ENCODE assay signal across 10 cellular contexts in the genomic region with DNA sequence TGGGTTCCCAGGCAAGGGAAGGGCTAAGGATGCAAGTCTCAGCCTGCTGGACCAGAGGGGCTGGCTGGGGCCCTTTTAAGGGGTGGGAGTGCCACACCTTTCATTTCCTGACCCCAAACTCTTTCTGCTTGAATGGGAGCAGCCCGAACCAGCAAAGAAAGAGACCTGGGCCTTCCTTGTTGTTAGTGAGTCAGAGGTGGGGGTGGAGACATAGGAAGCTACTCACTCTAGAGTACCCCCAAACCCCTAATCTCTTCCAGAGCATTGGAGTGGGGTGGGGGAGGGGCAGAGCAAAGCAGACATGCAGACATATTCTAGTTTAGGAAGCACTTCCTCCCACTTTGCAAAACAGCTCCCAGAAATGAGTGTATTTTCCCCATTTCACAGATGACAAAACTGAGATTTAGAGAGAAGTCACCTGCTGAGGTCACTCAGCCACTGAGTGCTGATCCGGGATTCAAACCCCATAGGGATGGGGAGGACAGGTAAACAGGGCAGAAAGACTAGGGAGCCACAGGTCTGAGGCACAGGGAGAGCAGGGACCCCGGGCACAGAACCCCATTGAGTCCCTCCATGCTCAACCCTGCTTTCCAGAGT. TPM values are rescaled to one million over a fixed set of nuclear protein-coding genes. Genes with fewer than 3 reads are reported as not detected.
DNase-seq lines count a peak whose midpoint lies in the region; ATAC-seq and TF ChIP-seq lines count a peak whose summit lies in the region.
"Had no signal": no experiment of that assay in that cellular context is flagged by ENCODE, and none has a peak within 500 bp of the region (broad histone marks: within the 10 kb centered on the region; RNA-seq: fewer than 3 reads in every experiment).

No MANE protein-coding gene starts in this region.

- WGBS in aorta, 2 donors: 82% methylated on average over 3 of the region's 3 CpGs

- peaks cover 51% of the 10 kb centered on the region for H3K4me1 ChIP-seq in CD8-positive, alpha-beta memory T cell (ENCODE audit: insufficient read depth, low read length)
- peaks cover 37 to 54% of the 10 kb centered on the region in 2 donors for H3K4me1 ChIP-seq in naive thymus-derived CD4-positive, alpha-beta T cell (ENCODE audit: control insufficient read depth in 2 of 2, insufficient read depth in 2 of 2, low read length in 2 of 2)
- no peaks in the 10 kb centered on the region for H3K4me1 ChIP-seq in aorta (ENCODE audit: control insufficient read depth in 1 of 2, insufficient read depth in 2 of 2, low read length in 2 of 2)

- peak overlapping the region in 2 of 7 donors; percentile 29 to 38 for H3K4me3 Mint-ChIP-seq in CD8-positive, alpha-beta memory T cell
- H3K4me3 Mint-ChIP-seq in HFFc6: no peak overlapping the region; the same call in 1 of the 2 replicates
- H3K4me3 Mint-ChIP-seq in activated T-helper 1 cell treated with anti-CD3 and anti-CD28 coated beads, Interleukin-12 subunit alpha, Interleukin-12 subunit beta, Interleukin-2, Interleukin-4 antibody, amounts not matched to agents 30 ng/mL and 10 ng/mL and 1 ng/mL, durations not matched to agents 14 hours and 24 hours and 36 hours: no peak overlapping the region
- H3K4me3 Mint-ChIP-seq in naive thymus-derived CD4-positive, alpha-beta T cell: peak overlapping the region in 7 of 10 donors; percentile 18 to 68 (median 63)
- H3K4me3 Mint-ChIP-seq: naive B cell had no signal

- no peaks in the 10 kb centered on the region for H3K36me3 ChIP-seq in CD8-positive, alpha-beta memory T cell (ENCODE audit: insufficient read depth, low read length)
- no peaks in the 10 kb centered on the region for H3K36me3 ChIP-seq in naive thymus-derived CD4-positive, alpha-beta T cell (ENCODE audit: control insufficient read depth in 2 of 3, insufficient read depth in 3 of 3, low read length in 3 of 3)
- no peaks in the 10 kb centered on the region for H3K36me3 ChIP-seq in aorta (ENCODE audit: control insufficient read depth in 1 of 2, insufficient read depth in 2 of 2, low read length in 1 of 2)

- peak overlapping the region; percentile 32 to 95 (median 82) for H3K27ac Mint-ChIP-seq in CD8-positive, alpha-beta memory T cell
- H3K27ac Mint-ChIP-seq in HFFc6: peak overlapping the region; percentile 81
- peak overlapping the region; percentile 31 for H3K27ac Mint-ChIP-seq in activated T-helper 1 cell treated with anti-CD3 and anti-CD28 coated beads, Interleukin-12 subunit alpha, Interleukin-12 subunit beta, Interleukin-2, Interleukin-4 antibody, amounts not matched to agents 30 ng/mL and 10 ng/mL and 1 ng/mL, durations not matched to agents 14 hours and 24 hours and 36 hours
- H3K27ac Mint-ChIP-seq in naive thymus-derived CD4-positive, alpha-beta T cell: peak overlapping the region; percentile 59 to 95 (median 83)

- POLR2A ChIA-PET in CD8-positive, alpha-beta memory T cell (lab: Charles Lee): interaction anchor here (0.5 to 1.1 kb wide), 8 partner anchors 9 to 571 kb away, joined by 3 to 7 read pairs (median 4); partner anchors contain the start of gene NOL6
- POLR2A ChIA-PET in naive thymus-derived CD4-positive, alpha-beta T cell (lab: Charles Lee): interaction anchor here (0.9 to 2.8 kb wide), 9 partner anchors 9 to 163 kb away, joined by 3 to 11 read pairs (median 5); partner anchors contain the start of genes NFX1 and NOL6

- CTCF ChIA-PET in CD8-positive, alpha-beta memory T cell (lab: Charles Lee): interaction anchor here (0.7 to 10.6 kb wide), 20 partner anchors 9 to 163 kb away, joined by 3 to 202 read pairs (median 5); partner anchors contain the start of genes NFX1 and NOL6
- CTCF ChIA-PET in naive thymus-derived CD4-positive, alpha-beta T cell (lab: Charles Lee): interaction anchor here (0.5 to 8.5 kb wide), 15 partner anchors 7 to 323 kb away, joined by 3 to 134 read pairs (median 3); partner anchors contain the start of genes AQP7 and NOL6

- no peak overlapping the region for H3K27ac ChIP-seq in CD8-positive, alpha-beta memory T cell (ENCODE audit: low read depth, low read length)
- peak overlapping the region; percentile 37 for H3K27ac ChIP-seq in naive thymus-derived CD4-positive, alpha-beta T cell (ENCODE audit: low read depth, low read length)
- H3K27ac ChIP-seq in aorta (ENCODE audit: low read depth in 1 of 2, low read length in 2 of 2): no peak overlapping the region

- H3K4me1 Mint-ChIP-seq in CD8-positive, alpha-beta memory T cell: peaks cover 47 to 63% (median 49%) of the 10 kb centered on the region in 3 donors
- peaks cover 17% of the 10 kb centered on the region for H3K4me1 Mint-ChIP-seq in HFFc6 (ENCODE audit: low read depth)
- peaks cover 50% of the 10 kb centered on the region for H3K4me1 Mint-ChIP-seq in activated T-helper 1 cell treated with anti-CD3 and anti-CD28 coated beads, Interleukin-12 subunit alpha, Interleukin-12 subunit beta, Interleukin-2, Interleukin-4 antibody, amounts not matched to agents 30 ng/mL and 10 ng/mL and 1 ng/mL, durations not matched to agents 14 hours and 24 hours and 36 hours (ENCODE audit: low read depth)
- peaks cover 41 to 62% (median 55%) of the 10 kb centered on the region in 7 donors for H3K4me1 Mint-ChIP-seq in naive thymus-derived CD4-positive, alpha-beta T cell

- in situ Hi-C loops in GM13976 (cut with MboI; ENCODE audit: low sequenced_read_pairs, unreplicated experiment): no loop called here

- H3K9me3 Mint-ChIP-seq in CD8-positive, alpha-beta memory T cell: no peaks in the 10 kb centered on the region
- no peaks in the 10 kb centered on the region for H3K9me3 Mint-ChIP-seq in HFFc6
- no peaks in the 10 kb centered on the region for H3K9me3 Mint-ChIP-seq in activated T-helper 1 cell treated with anti-CD3 and anti-CD28 coated beads, Interleukin-12 subunit alpha, Interleukin-12 subunit beta, Interleukin-2, Interleukin-4 antibody, amounts not matched to agents 30 ng/mL and 10 ng/mL and 1 ng/mL, durations not matched to agents 14 hours and 24 hours and 36 hours
- H3K9me3 Mint-ChIP-seq in naive thymus-derived CD4-positive, alpha-beta T cell: no peaks in the 10 kb centered on the region
- H3K9me3 Mint-ChIP-seq: naive B cell had no signal

- ATAC-seq in naive thymus-derived CD4-positive, alpha-beta T cell: no peak
- ATAC-seq in GM19455 (IDR thresholded peaks at IDR 0.05; ENCODE audit: unreplicated experiment) (no peak), aorta (ENCODE audit: low FRiP score) (no peak)

- no peak for DNase-seq in CD8-positive, alpha-beta memory T cell
- DNase-seq in HFFc6 (no peak), GM13976 (ENCODE audit: low spot score) (no peak), aorta (no peak), NCI-H345 treated with DMSO at 0.1 percent for 48 hours (lab: John Stamatoyannopoulos, UW; ENCODE audit: unreplicated experiment) (no peak)
- no peak for DNase-seq in activated T-helper 1 cell treated with anti-CD3 and anti-CD28 coated beads, Interleukin-12 subunit alpha, Interleukin-12 subunit beta, Interleukin-2, Interleukin-4 antibody, amounts not matched to agents 30 ng/mL and 10 ng/mL and 1 ng/mL, durations not matched to agents 14 hours and 24 hours and 36 hours (ENCODE audit: low spot score)
- DNase-seq in naive thymus-derived CD4-positive, alpha-beta T cell: no peak
- DNase-seq: naive B cell, NCI-H1436 treated with DMSO at 0.1 percent for 48 hours had no signal

- H3K4me3 ChIP-seq in CD8-positive, alpha-beta memory T cell (ENCODE audit: low read length): no peak overlapping the region
- no peak overlapping the region for H3K4me3 ChIP-seq in naive thymus-derived CD4-positive, alpha-beta T cell (ENCODE audit: low read length)
- H3K4me3 ChIP-seq in aorta (ENCODE audit: low read length in 2 of 2): no peak overlapping the region

- no peaks in the 10 kb centered on the region for H3K27me3 Mint-ChIP-seq in CD8-positive, alpha-beta memory T cell
- H3K27me3 Mint-ChIP-seq in HFFc6 (ENCODE audit: insufficient read depth): no peaks in the 10 kb centered on the region; the same call in 1 of the 2 replicates
- no peaks in the 10 kb centered on the region for H3K27me3 Mint-ChIP-seq in activated T-helper 1 cell treated with anti-CD3 and anti-CD28 coated beads, Interleukin-12 subunit alpha, Interleukin-12 subunit beta, Interleukin-2, Interleukin-4 antibody, amounts not matched to agents 30 ng/mL and 10 ng/mL and 1 ng/mL, durations not matched to agents 14 hours and 24 hours and 36 hours (ENCODE audit: insufficient read depth)
- no peaks in the 10 kb centered on the region for H3K27me3 Mint-ChIP-seq in naive thymus-derived CD4-positive, alpha-beta T cell

- no peaks in the 10 kb centered on the region for H3K36me3 Mint-ChIP-seq in CD8-positive, alpha-beta memory T cell
- no peaks in the 10 kb centered on the region for H3K36me3 Mint-ChIP-seq in HFFc6 (ENCODE audit: low read depth)
- H3K36me3 Mint-ChIP-seq in activated T-helper 1 cell treated with anti-CD3 and anti-CD28 coated beads, Interleukin-12 subunit alpha, Interleukin-12 subunit beta, Interleukin-2, Interleukin-4 antibody, amounts not matched to agents 30 ng/mL and 10 ng/mL and 1 ng/mL, durations not matched to agents 14 hours and 24 hours and 36 hours (ENCODE audit: low read depth): no peaks in the 10 kb centered on the region
- H3K36me3 Mint-ChIP-seq in naive thymus-derived CD4-positive, alpha-beta T cell: peaks cover 0 to 4% (median 0%) of the 10 kb centered on the region in 5 donors
- H3K36me3 Mint-ChIP-seq: naive B cell had no signal

- H3K9me3 ChIP-seq in CD8-positive, alpha-beta memory T cell (ENCODE audit: low read length): no peaks in the 10 kb centered on the region
- no peaks in the 10 kb centered on the region for H3K9me3 ChIP-seq in naive thymus-derived CD4-positive, alpha-beta T cell (ENCODE audit: control insufficient read depth in 2 of 3, low read length in 3 of 3)
- no peaks in the 10 kb centered on the region for H3K9me3 ChIP-seq in aorta (ENCODE audit: control insufficient read depth, low read length)

- H3K27me3 ChIP-seq in CD8-positive, alpha-beta memory T cell (ENCODE audit: insufficient read depth, low read length, poor library complexity, severe bottlenecking): no peaks in the 10 kb centered on the region
- H3K27me3 ChIP-seq in naive thymus-derived CD4-positive, alpha-beta T cell (ENCODE audit: control insufficient read depth in 2 of 2, insufficient read depth in 2 of 2, low read length in 2 of 2): no peaks in the 10 kb centered on the region
- no peaks in the 10 kb centered on the region for H3K27me3 ChIP-seq in aorta (ENCODE audit: control insufficient read depth in 1 of 2, insufficient read depth in 2 of 2, low read length in 1 of 2)

- intact Hi-C loops in activated T-helper 1 cell treated with anti-CD3 and anti-CD28 coated beads, Interleukin-12 subunit alpha, Interleukin-12 subunit beta, Interleukin-2, Interleukin-4 antibody, amounts not matched to agents 30 ng/mL and 10 ng/mL and 1 ng/mL, durations not matched to agents 14 hours and 24 hours and 36 hours (cut with micrococcal nuclease): loop anchor here (2.0 kb wide), 1 partner anchor 51 kb away; the partner anchor contains the start of gene AQP7
- intact Hi-C loops in naive thymus-derived CD4-positive, alpha-beta T cell (cut with micrococcal nuclease): no loop called here
- intact Hi-C loops in aorta (cut with DNase I): no loop called here

- no peak for TF ChIP-seq CTCF in HFFc6 (IDR thresholded peaks at IDR 0.05)
- no peak for TF ChIP-seq CTCF in GM13976 (IDR thresholded peaks at IDR 0.05; ENCODE audit: borderline replicate concordance, control extremely low read depth, extremely low read depth, insufficient read depth, missing control alignments)

RNA-seq across cellular contexts. Expression of gene AQP3, which starts 6.0 kb away (rescaled TPM):
- total RNA-seq in CD8-positive, alpha-beta memory T cell: 1 to 10 TPM; 8.7 to 9.3 TPM
- polyA plus RNA-seq in CD8-positive, alpha-beta memory T cell: 183 TPM
- total RNA-seq in HFFc6 (2021; fragmentation: NEBNext Ultra II Directional; extraction: Animal tissue kit (Norgen Biotek cat#: 25700)): under 1 TPM; 0.28 to 0.81 (median 0.53) TPM
- total RNA-seq in activated T-helper 1 cell treated with anti-CD3 and anti-CD28 coated beads, Interleukin-12 subunit alpha, Interleukin-12 subunit beta, Interleukin-2, Interleukin-4 antibody, amounts not matched to agents 30 ng/mL and 10 ng/mL and 1 ng/mL, durations not matched to agents 14 hours and 24 hours and 36 hours: 3.4 and 6.1 TPM in 2 replicates
- 100 to 1,000 TPM in 3 of 5 experiments, 10 to 100 TPM in 2; 53.3 to 173 (median 110) TPM for total RNA-seq in naive thymus-derived CD4-positive, alpha-beta T cell
- 100 to 1,000 TPM; 178 to 252 TPM for polyA plus RNA-seq in naive thymus-derived CD4-positive, alpha-beta T cell
- 1 to 10 TPM; 2.8 to 6.0 TPM for total RNA-seq in aorta
- polyA plus RNA-seq in aorta: 1 to 10 TPM; 2.8 to 9.3 TPM

RNA-seq across cellular contexts. Expression of gene NOL6, which starts 20.3 kb away (rescaled TPM):
- 10 to 100 TPM; 90.8 to 93.0 TPM for total RNA-seq in CD8-positive, alpha-beta memory T cell
- polyA plus RNA-seq in CD8-positive, alpha-beta memory T cell: 19.8 TPM
- total RNA-seq in HFFc6 (2021; fragmentation: NEBNext Ultra II Directional; extraction: Animal tissue kit (Norgen Biotek cat#: 25700)): 10 to 100 TPM; 57.9 to 69.2 (median 62.2) TPM
- total RNA-seq in activated T-helper 1 cell treated with anti-CD3 and anti-CD28 coated beads, Interleukin-12 subunit alpha, Interleukin-12 subunit beta, Interleukin-2, Interleukin-4 antibody, amounts not matched to agents 30 ng/mL and 10 ng/mL and 1 ng/mL, durations not matched to agents 14 hours and 24 hours and 36 hours: 87.3 and 90.1 TPM in 2 replicates
- total RNA-seq in naive thymus-derived CD4-positive, alpha-beta T cell: 10 to 100 TPM; 34.0 to 48.0 (median 44.0) TPM
- 10 to 100 TPM; 14.2 to 30.0 TPM for polyA plus RNA-seq in naive thymus-derived CD4-positive, alpha-beta T cell
- total RNA-seq in aorta: 10 to 100 TPM; 20.2 to 24.3 TPM
- 10 to 100 TPM in 1 of 2 donors, 1 to 10 TPM in 1; 5.9 to 26.5 TPM for polyA plus RNA-seq in aorta

RNA-seq across cellular contexts. Expression of gene AQP7, which starts 51.0 kb away (rescaled TPM):
- not detected for total RNA-seq in CD8-positive, alpha-beta memory T cell
- polyA plus RNA-seq in CD8-positive, alpha-beta memory T cell: not detected
- not detected for total RNA-seq in HFFc6 (2021; fragmentation: NEBNext Ultra II Directional; extraction: Animal tissue kit (Norgen Biotek cat#: 25700))
- not detected in 2 replicates for total RNA-seq in activated T-helper 1 cell treated with anti-CD3 and anti-CD28 coated beads, Interleukin-12 subunit alpha, Interleukin-12 subunit beta, Interleukin-2, Interleukin-4 antibody, amounts not matched to agents 30 ng/mL and 10 ng/mL and 1 ng/mL, durations not matched to agents 14 hours and 24 hours and 36 hours
- 1 to 10 TPM in 3 of 5 experiments, under 1 TPM in 2; 0.32 to 1.9 (median 1.1) TPM for total RNA-seq in naive thymus-derived CD4-positive, alpha-beta T cell
- under 1 TPM in 1 of 2 donors, not detected in 1; 0.53 TPM for polyA plus RNA-seq in naive thymus-derived CD4-positive, alpha-beta T cell
- total RNA-seq in aorta: 1 to 10 TPM; 2.7 to 9.1 TPM
- polyA plus RNA-seq in aorta: 10 to 100 TPM in 1 of 2 donors, 1 to 10 TPM in 1; 1.4 to 12.0 TPM

Comparison
In these comparisons a context has a peak if more than half of its experiments do, and no peak if none do; other contexts are left out.
1. H3K27ac Mint-ChIP-seq: peak in every context shown above with its lines; median percentile 83 in naive thymus-derived CD4-positive, alpha-beta T cell; 82 in CD8-positive, alpha-beta memory T cell; 81 in HFFc6; 31 in activated T-helper 1 cell treated with anti-CD3 and anti-CD28 coated beads, Interleukin-12 subunit alpha, Interleukin-12 subunit beta, Interleukin-2, Interleukin-4 antibody, amounts not matched to agents 30 ng/mL and 10 ng/mL and 1 ng/mL, durations not matched to agents 14 hours and 24 hours and 36 hours.
2. H3K4me3 Mint-ChIP-seq: peak in naive thymus-derived CD4-positive, alpha-beta T cell (7 of 10); none in HFFc6 (single experiment) and activated T-helper 1 cell treated with anti-CD3 and anti-CD28 coated beads, Interleukin-12 subunit alpha, Interleukin-12 subunit beta, Interleukin-2, Interleukin-4 antibody, amounts not matched to agents 30 ng/mL and 10 ng/mL and 1 ng/mL, durations not matched to agents 14 hours and 24 hours and 36 hours (single experiment).